Comparison of ENCODE assay signal across 8 cellular contexts in the genomic region with DNA sequence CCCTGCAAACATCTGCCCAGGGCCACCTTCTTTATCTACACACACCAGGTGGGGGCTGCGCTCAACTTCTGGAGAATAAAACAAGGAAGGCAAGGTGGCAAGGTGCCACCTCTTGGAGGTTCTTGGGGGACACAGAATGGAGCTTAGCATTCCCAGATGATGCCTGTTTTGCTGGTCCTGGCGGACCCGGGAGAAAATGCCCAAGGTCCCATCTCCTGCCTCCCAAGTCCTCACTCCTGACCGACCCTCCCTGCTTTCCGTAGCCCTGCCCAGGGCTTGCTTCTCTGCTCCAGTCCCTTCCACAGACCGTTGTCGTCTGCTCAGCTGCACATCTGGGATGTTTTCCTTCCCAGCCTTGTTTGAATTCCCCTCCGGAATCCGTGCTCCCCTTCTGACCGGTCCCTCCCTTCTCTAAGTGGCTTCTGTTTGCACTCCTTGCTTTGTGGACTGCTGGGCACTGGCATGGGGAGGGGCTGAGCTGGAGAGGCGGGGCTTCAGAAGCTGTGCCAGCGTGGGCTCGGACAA. TPM values are rescaled to one million over a fixed set of nuclear protein-coding genes. Genes with fewer than 3 reads are reported as not detected.
A peak's percentile ranks its signal among the peaks of the same experiment; 100 is the strongest.
DNase-seq lines count a peak whose midpoint lies in the region; ATAC-seq and TF ChIP-seq lines count a peak whose summit lies in the region.

No MANE protein-coding gene starts in this region.

- H3K9me3 ChIP-seq in adipocyte (ENCODE audit: control insufficient read depth, low read length) (no peaks in the 10 kb centered on the region), thyroid gland (no peaks in the 10 kb centered on the region)

- no peaks in the 10 kb centered on the region for H3K9me3 Mint-ChIP-seq in activated CD4-positive, alpha-beta T cell treated with anti-CD3 and anti-CD28 coated beads, Interleukin-2, amount 10 ng/mL, durations not matched to agents 7 days and 5 days

- H3K9ac ChIP-seq in adipocyte (ENCODE audit: low read length): peak overlapping the region; percentile 39

- H3K27me3 ChIP-seq in adipocyte (replicated peaks; ENCODE audit: control insufficient read depth, insufficient read depth, low read length): no peaks in the 10 kb centered on the region
- H3K27me3 ChIP-seq in kidney epithelial cell (ENCODE audit: control insufficient read depth, insufficient read depth, low read length): no peaks in the 10 kb centered on the region
- no peaks in the 10 kb centered on the region for H3K27me3 ChIP-seq in thyroid gland

- no peak for ATAC-seq in HG02763 (IDR thresholded peaks at IDR 0.05; ENCODE audit: unreplicated experiment)

- H3K4me1 ChIP-seq in adipocyte (ENCODE audit: control insufficient read depth, insufficient read depth, low read length) (peaks cover 21% of the 10 kb centered on the region), thyroid gland (peaks cover 38 to 55% of the 10 kb centered on the region in 2 donors)

- intact Hi-C loops in thyroid gland (cut with DNase I): no loop called here

- TF ChIP-seq CTCF in kidney epithelial cell (IDR thresholded peaks at IDR 0.05; ENCODE audit: insufficient read depth, low read length, poor library complexity, severe bottlenecking) (no peak), thyroid gland (IDR thresholded peaks at IDR 0.05) (no peak)

- no peak for DNase-seq in activated CD4-positive, alpha-beta T cell treated with anti-CD3 and anti-CD28 coated beads, Interleukin-2, amount 10 ng/mL, durations not matched to agents 7 days and 5 days
- no peak for DNase-seq in activated CD4-positive, alpha-beta T cell treated with anti-CD3 and anti-CD28 coated beads for 48 hours
- DNase-seq in adipocyte (ENCODE audit: low read depth) (peak; percentile 33), kidney epithelial cell (ENCODE audit: low read depth) (no peak), thyroid gland (peak; percentile 76 to 78), 8988T (no peak)
- DNase-seq in activated CD8-positive, alpha-beta memory T cell treated with anti-CD3 and anti-CD28 coated beads for 24 hours: no peak

- peaks cover 74% of the 10 kb centered on the region for H3K4me1 Mint-ChIP-seq in activated CD4-positive, alpha-beta T cell treated with anti-CD3 and anti-CD28 coated beads, Interleukin-2, amount 10 ng/mL, durations not matched to agents 7 days and 5 days

- H3K27ac ChIP-seq in thyroid gland: peak overlapping the region in 1 of 3 donors; percentile 70

- H3K4me3 ChIP-seq in adipocyte (ENCODE audit: low read length) (peak overlapping the region; percentile 78), kidney epithelial cell (ENCODE audit: low read depth, low read length) (peak overlapping the region; percentile 49), thyroid gland (replicated peaks in 1 of 3) (peak overlapping the region in 1 of 3 donors; percentile 32)

- CTCF ChIA-PET in activated CD4-positive, alpha-beta T cell treated with anti-CD3 and anti-CD28 coated beads, Interleukin-2, amount 10 ng/mL, durations not matched to agents 7 days and 5 days (lab: Charles Lee): interaction anchor here (1.0 kb wide), 1 partner anchor 51 kb away, joined by 3 read pairs; no protein-coding TSS in a partner anchor

- H3K27me3 Mint-ChIP-seq in activated CD4-positive, alpha-beta T cell treated with anti-CD3 and anti-CD28 coated beads, Interleukin-2, amount 10 ng/mL, durations not matched to agents 7 days and 5 days: no peaks in the 10 kb centered on the region

- H3K36me3 Mint-ChIP-seq in activated CD4-positive, alpha-beta T cell treated with anti-CD3 and anti-CD28 coated beads, Interleukin-2, amount 10 ng/mL, durations not matched to agents 7 days and 5 days (ENCODE audit: low read depth): peaks cover 25% of the 10 kb centered on the region

- peak overlapping the region; percentile 71 for H3K4me3 Mint-ChIP-seq in activated CD4-positive, alpha-beta T cell treated with anti-CD3 and anti-CD28 coated beads, Interleukin-2, amount 10 ng/mL, durations not matched to agents 7 days and 5 days

- TF ChIP-seq POLR2A in thyroid gland (IDR thresholded peaks at IDR 0.05): peak in 1 of 2 donors; percentile 56

- WGBS in thyroid gland, 2 donors: 11 to 17% methylated on average over 10 to 13 of the region's 13 CpGs

- H3K36me3 ChIP-seq in adipocyte (ENCODE audit: control insufficient read depth, insufficient read depth, low read length, severe bottlenecking) (no peaks in the 10 kb centered on the region), kidney epithelial cell (ENCODE audit: control insufficient read depth, insufficient read depth, low read length) (no peaks in the 10 kb centered on the region), thyroid gland (no peaks in the 10 kb centered on the region)

- POLR2A ChIA-PET in activated CD4-positive, alpha-beta T cell treated with anti-CD3 and anti-CD28 coated beads, Interleukin-2, amount 10 ng/mL, durations not matched to agents 7 days and 5 days (lab: Charles Lee): no interaction called here

- no peak overlapping the region for H3K27ac Mint-ChIP-seq in activated CD4-positive, alpha-beta T cell treated with anti-CD3 and anti-CD28 coated beads, Interleukin-2, amount 10 ng/mL, durations not matched to agents 7 days and 5 days

RNA-seq across cellular contexts. Expression of gene ITPR3, which starts 13.1 kb away (rescaled TPM):
- total RNA-seq in activated CD4-positive, alpha-beta T cell treated with anti-CD3 and anti-CD28 coated beads, Interleukin-2, amount 10 ng/mL, durations not matched to agents 7 days and 5 days: 10 to 100 TPM; 64.2 to 65.8 TPM
- 147 and 176 TPM in 2 replicates for total RNA-seq in kidney epithelial cell
- total RNA-seq in thyroid gland: 100 to 1,000 TPM in 2 of 4 donors, 10 to 100 TPM in 2; 77.8 to 145 (median 105) TPM

RNA-seq across cellular contexts. Expression of gene BAK1, which starts 54.2 kb away (rescaled TPM):
- total RNA-seq in activated CD4-positive, alpha-beta T cell treated with anti-CD3 and anti-CD28 coated beads, Interleukin-2, amount 10 ng/mL, durations not matched to agents 7 days and 5 days: 10 to 100 TPM; 69.2 to 77.6 TPM
- total RNA-seq in kidney epithelial cell (21.7 and 23.9 TPM in 2 replicates), thyroid gland (1 to 10 TPM; 2.3 to 8.5 (median 4.6) TPM)

Comparison
In these comparisons a context has a peak if more than half of its experiments do, and no peak if none do; other contexts are left out.
1. DNase-seq: peak in adipocyte (single experiment) and thyroid gland (2 of 2); none in activated CD4-positive, alpha-beta T cell treated with anti-CD3 and anti-CD28 coated beads, Interleukin-2, amount 10 ng/mL, durations not matched to agents 7 days and 5 days (single experiment), activated CD4-positive, alpha-beta T cell treated with anti-CD3 and anti-CD28 coated beads for 48 hours (single experiment), kidney epithelial cell (single experiment), 8988T (single experiment) and activated CD8-positive, alpha-beta memory T cell treated with anti-CD3 and anti-CD28 coated beads for 24 hours (single experiment).